Comparison of ENCODE assay signal across 19 cellular contexts in genomic region chr18:40995529-40995928, GRCh38.
DNase-seq lines count a peak whose midpoint lies in the region; FAIRE-seq and TF ChIP-seq lines count a peak whose summit lies in the region.
"Had no signal": no experiment of that assay in that cellular context is flagged by ENCODE, and none has a peak within 500 bp of the region (broad histone marks: within the 10 kb centered on the region; RNA-seq: fewer than 3 reads in every experiment).

No MANE protein-coding gene starts in this region.

- H3K9ac ChIP-seq in SK-N-SH (no peak overlapping the region), keratinocyte (ENCODE audit: control insufficient read depth, extremely low read depth, insufficient read depth, low read length) (no peak overlapping the region)
- H3K9ac ChIP-seq: BLaER1 treated with 17β-estradiol and CSF1 and Interleukin-3, amounts not matched to agents 10 nM and 100 nM had no signal

- DNase-seq in SK-N-SH, result no peak
- DNase-seq in amniotic epithelial cell (ENCODE audit: low read depth), result peak; percentile 7
- no peak for DNase-seq in keratinocyte (ENCODE audit: low read depth, low spot score)
- no peak for DNase-seq in GM13976 (ENCODE audit: low spot score)
- DNase-seq in G401 (ENCODE audit: low spot score), result no peak
- DNase-seq: AML-193; Caco-2; Calu3; CD4-positive, alpha-beta T cell; CD8-positive, alpha-beta T cell; DMS79 treated with DMSO at 0.1 percent for 48 hours; GDM1 had no signal

- H3K36me3 ChIP-seq in SK-N-SH (replicated peaks in 1 of 2; ENCODE audit: control insufficient read depth in 1 of 2, insufficient read depth in 2 of 2, low read length in 1 of 2) (no peaks in the 10 kb centered on the region), keratinocyte (ENCODE audit: control insufficient read depth in 2 of 2, extremely low read depth in 1 of 2, insufficient read depth in 2 of 2, low read length in 2 of 2) (no peaks in the 10 kb centered on the region)
- H3K36me3 ChIP-seq: BLaER1 treated with 17β-estradiol and CSF1 and Interleukin-3, amounts not matched to agents 10 nM and 100 nM had no signal

- H3K4me3 ChIP-seq in SK-N-SH (ENCODE audit: low read depth in 2 of 2, low read length in 1 of 2), result no peak overlapping the region
- no peak overlapping the region for H3K4me3 ChIP-seq in keratinocyte (ENCODE audit: control insufficient read depth in 2 of 3, extremely low read depth in 1 of 3, insufficient read depth in 2 of 3, low read depth in 1 of 3, low read length in 3 of 3)
- H3K4me3 ChIP-seq: A549; BLaER1 treated with 17β-estradiol and CSF1 and Interleukin-3, amounts not matched to agents 10 nM and 100 nM; GM12878 had no signal

- H3K9me3 ChIP-seq in SK-N-SH, result peaks cover 5% of the 10 kb centered on the region
- no peaks in the 10 kb centered on the region for H3K9me3 ChIP-seq in keratinocyte (ENCODE audit: control insufficient read depth, low read depth, low read length)
- H3K9me3 ChIP-seq: A549; BLaER1 treated with 17β-estradiol and CSF1 and Interleukin-3, amounts not matched to agents 10 nM and 100 nM; Caco-2 had no signal

- H3K4me2 ChIP-seq in SK-N-SH (no peak overlapping the region), keratinocyte (ENCODE audit: control insufficient read depth, extremely low read depth, insufficient read depth, low read depth, low read length) (no peak overlapping the region)
- H3K4me2 ChIP-seq: A549; BLaER1 treated with 17β-estradiol and CSF1 and Interleukin-3, amounts not matched to agents 10 nM and 100 nM had no signal

- no peak overlapping the region for H2AFZ ChIP-seq in SK-N-SH (ENCODE audit: low read depth)
- peak overlapping the region; percentile 15 for H2AFZ ChIP-seq in keratinocyte (ENCODE audit: control insufficient read depth, low read length)

- no peak for TF ChIP-seq RAD21 in SK-N-SH (IDR thresholded peaks at IDR 0.05; ENCODE audit: low read length)

- H3K27me3 ChIP-seq in SK-N-SH (ENCODE audit: insufficient read depth) (no peaks in the 10 kb centered on the region), keratinocyte (ENCODE audit: control insufficient read depth, extremely low read depth, insufficient read depth, low read length) (no peaks in the 10 kb centered on the region)
- H3K27me3 ChIP-seq: BLaER1 treated with 17β-estradiol and CSF1 and Interleukin-3, amounts not matched to agents 10 nM and 100 nM had no signal

- no peaks in the 10 kb centered on the region for H3K9me2 ChIP-seq in SK-N-SH

- CTCF ChIA-PET in SK-N-SH (lab: Yijun Ruan, JAX), result no interaction called here

- FAIRE-seq in keratinocyte (lab: Jason Lieb, UNC), result no peak
- FAIRE-seq: A549, GM12878, GM12892, GM19239 had no signal

- H4K20me1 ChIP-seq in SK-N-SH (ENCODE audit: insufficient read depth) (no peaks in the 10 kb centered on the region), keratinocyte (ENCODE audit: control insufficient read depth, extremely low read depth, insufficient read depth, low read length) (no peaks in the 10 kb centered on the region)
- H4K20me1 ChIP-seq: BLaER1 treated with 17β-estradiol and CSF1 and Interleukin-3, amounts not matched to agents 10 nM and 100 nM had no signal

- dilution Hi-C loops in keratinocyte (cut with MboI; ENCODE audit: extremely low pct_ligation_motif_present, low sequenced_read_pairs), result no loop called here

- POLR2A ChIA-PET in SK-N-SH (lab: Yijun Ruan, JAX), result no interaction called here

- WGBS in SK-N-SH (ENCODE audit: low lambda C conversion rate), result 8% methylated on average over 1 of the region's 1 CpG

- peaks cover 4% of the 10 kb centered on the region for H3F3A ChIP-seq in SK-N-SH (replicated peaks; ENCODE audit: insufficient read depth)

- TF ChIP-seq CTCF in SK-N-SH (IDR thresholded peaks at IDR 0.05), result no peak
- TF ChIP-seq CTCF in keratinocyte (optimal IDR thresholded peaks at IDR 0.05 in 1 of 3, IDR thresholded peaks at IDR 0.05 in 1 of 3, conservative IDR thresholded peaks at IDR 0.05 in 1 of 3; ENCODE audit: extremely low read depth in 1 of 3, insufficient read depth in 2 of 3, low read length in 3 of 3), result no peak
- TF ChIP-seq CTCF in GM13976 (IDR thresholded peaks at IDR 0.05; ENCODE audit: borderline replicate concordance, control extremely low read depth, extremely low read depth, insufficient read depth, missing control alignments), result no peak

- no peaks in the 10 kb centered on the region for H3K9me1 ChIP-seq in keratinocyte (ENCODE audit: control insufficient read depth, extremely low read depth, insufficient read depth, low read length)

- no peaks in the 10 kb centered on the region for H3K79me2 ChIP-seq in SK-N-SH (ENCODE audit: insufficient read depth)
- no peaks in the 10 kb centered on the region for H3K79me2 ChIP-seq in keratinocyte (ENCODE audit: control insufficient read depth, insufficient read depth, low read length)

- H3K4me1 ChIP-seq in SK-N-SH (ENCODE audit: control insufficient read depth in 1 of 2, insufficient read depth in 2 of 2, low read depth in 1 of 2, low read length in 1 of 2) (no peaks in the 10 kb centered on the region), keratinocyte (ENCODE audit: control insufficient read depth, extremely low read depth, insufficient read depth, low read length) (no peaks in the 10 kb centered on the region)
- H3K4me1 ChIP-seq: A549, Caco-2 had no signal

- in situ Hi-C loops in GM13976 (cut with MboI; ENCODE audit: low sequenced_read_pairs, unreplicated experiment) (no loop called here), G401 (cut with HindIII; ENCODE audit: low sequenced_read_pairs) (no loop called here)

- H3K27ac ChIP-seq in SK-N-SH (ENCODE audit: low read depth in 2 of 2, low read length in 1 of 2), result peak overlapping the region in 1 of 2 experiments; percentile 24; a peak in 2 of 4 replicates
- H3K27ac ChIP-seq in keratinocyte (ENCODE audit: control insufficient read depth, insufficient read depth, low read length), result no peak overlapping the region
- H3K27ac ChIP-seq: 22Rv1; A549; BLaER1 treated with 17β-estradiol and CSF1 and Interleukin-3, amounts not matched to agents 10 nM and 100 nM; C4-2B had no signal

- TF ChIP-seq EP300 in SK-N-SH (IDR thresholded peaks at IDR 0.05; ENCODE audit: borderline replicate concordance in 1 of 2, low read depth in 1 of 2, low read length in 1 of 2), result no peak

TF ChIP-seq in SK-N-SH, 30 proteins besides CTCF, POLR2A, EP300 and RAD21:
- TF ChIP-seq MEF2A (IDR thresholded peaks at IDR 0.05; ENCODE audit: borderline replicate concordance, low read depth), result peak; percentile 57; the same call in 1 of the 2 replicates
- peak; percentile 60 for TF ChIP-seq TCF12 (IDR thresholded peaks at IDR 0.05)
- peak; percentile 65 for TF ChIP-seq PBX3 (IDR thresholded peaks at IDR 0.05)
- TF ChIP-seq SIN3A (IDR thresholded peaks at IDR 0.05; ENCODE audit: borderline replicate concordance, low read depth, low read length), result no peak
- TF ChIP-seq SMC3 (IDR thresholded peaks at IDR 0.05; ENCODE audit: low read depth, low read length), result no peak
- TF ChIP-seq JUND (IDR thresholded peaks at IDR 0.05), result peak; percentile 24; the same call in 1 of the 2 replicates
- no peak for TF ChIP-seq TEAD4 (IDR thresholded peaks at IDR 0.05; ENCODE audit: borderline replicate concordance, insufficient read depth)
